Comparison of ENCODE assay signal across 13 cellular contexts in the genomic region with DNA sequence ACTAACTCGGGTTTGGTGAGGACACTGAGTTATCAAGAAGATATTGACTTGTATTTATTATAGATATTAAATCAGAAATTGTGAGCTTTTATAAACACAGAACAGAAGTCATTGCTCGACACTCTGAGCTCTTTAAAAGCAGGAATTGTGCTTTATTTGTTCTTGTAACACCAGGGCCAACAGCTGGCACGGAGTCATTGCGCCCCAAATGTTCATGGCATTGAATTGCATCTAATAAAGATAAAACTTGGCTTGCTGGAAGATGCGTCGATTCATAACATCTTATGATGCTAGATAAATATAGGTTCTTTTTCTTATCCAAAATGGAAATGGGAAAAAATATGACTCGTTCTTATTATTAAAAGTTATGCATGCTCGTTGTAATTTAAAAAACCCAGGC. TPM values are rescaled to one million over a fixed set of nuclear protein-coding genes. Genes with fewer than 3 reads are reported as not detected.
DNase-seq lines count a peak whose midpoint lies in the region; ATAC-seq, FAIRE-seq and TF ChIP-seq lines count a peak whose summit lies in the region.
"Had no signal": no experiment of that assay in that cellular context is flagged by ENCODE, and none has a peak within 500 bp of the region (broad histone marks: within the 10 kb centered on the region; RNA-seq: fewer than 3 reads in every experiment).

No MANE protein-coding gene starts in this region.

- H3K4me1 ChIP-seq in HepG2 (ENCODE audit: insufficient read depth, low read length) (no peaks in the 10 kb centered on the region), right lobe of liver (no peaks in the 10 kb centered on the region), PC-9 (replicated peaks; ENCODE audit: insufficient read depth) (no peaks in the 10 kb centered on the region)

- H3K4me3 ChIP-seq in HepG2 (replicated peaks in 1 of 3; ENCODE audit: insufficient read depth in 1 of 3, low read depth in 2 of 3, low read length in 3 of 3) (no peak overlapping the region), right lobe of liver (no peak overlapping the region), PC-9 (no peak overlapping the region)
- H3K4me3 ChIP-seq: skin epidermis had no signal

- peak overlapping the region; percentile 30 for H3K4me3 Mint-ChIP-seq in glutamatergic neuron (ENCODE audit: unreplicated experiment)
- H3K4me3 Mint-ChIP-seq: CD8-positive, alpha-beta T cell; T-helper 2 cell treated with Interferon-gamma antibody and Interleukin-4, amounts not matched to agents 5 μg/mL and 100 μg/mL, for 36 hours had no signal

- peaks cover 25% of the 10 kb centered on the region for H3K4me1 Mint-ChIP-seq in glutamatergic neuron (ENCODE audit: low read depth, unreplicated experiment)

- H3K9me3 ChIP-seq in HepG2 (ENCODE audit: low read length), result no peaks in the 10 kb centered on the region
- no peaks in the 10 kb centered on the region for H3K9me3 ChIP-seq in right lobe of liver
- H3K9me3 ChIP-seq in PC-9 (ENCODE audit: insufficient read depth, low read depth), result no peaks in the 10 kb centered on the region

- peak; percentile 52 for FAIRE-seq in HepG2 (lab: Jason Lieb, UNC)
- FAIRE-seq: kidney had no signal

- peaks cover 0 to 36% of the 10 kb centered on the region in 2 experiments; a peak in 2 of 5 replicates for H3K27me3 ChIP-seq in HepG2 (ENCODE audit: control insufficient read depth in 1 of 2, insufficient read depth in 2 of 2, low read length in 2 of 2)
- no peaks in the 10 kb centered on the region for H3K27me3 ChIP-seq in right lobe of liver
- peaks cover 76% of the 10 kb centered on the region for H3K27me3 ChIP-seq in PC-9 (ENCODE audit: insufficient read depth, low read depth)

- H3K36me3 ChIP-seq in HepG2 (replicated peaks in 1 of 2; ENCODE audit: control insufficient read depth in 1 of 2, insufficient read depth in 2 of 2, low read length in 2 of 2) (no peaks in the 10 kb centered on the region), right lobe of liver (no peaks in the 10 kb centered on the region), PC-9 (ENCODE audit: low read depth) (no peaks in the 10 kb centered on the region)

- TF ChIP-seq CTCF in HepG2 (CRISPR knock-in tag; IDR thresholded peaks at IDR 0.05), result peak; percentile 15; the same call in 1 of the 2 replicates
- no peak for TF ChIP-seq CTCF in right lobe of liver (IDR thresholded peaks at IDR 0.05)
- TF ChIP-seq CTCF in PC-9 (conservative IDR thresholded peaks at IDR 0.05), result peak; percentile 40; the same call in 1 of the 2 replicates
- no peak for TF ChIP-seq CTCF in glutamatergic neuron (IDR thresholded peaks at IDR 0.05; ENCODE audit: partially characterized antibody, unreplicated experiment)

- H3K27ac Mint-ChIP-seq in glutamatergic neuron (ENCODE audit: unreplicated experiment), result peak overlapping the region; percentile 96
- H3K27ac Mint-ChIP-seq: CD8-positive, alpha-beta T cell; T-helper 2 cell treated with Interferon-gamma antibody and Interleukin-4, amounts not matched to agents 5 μg/mL and 100 μg/mL, for 36 hours had no signal

- TF ChIP-seq EP300 in HepG2 (IDR thresholded peaks at IDR 0.05; ENCODE audit: low read depth in 2 of 2, low read length in 2 of 2), result no peak
- no peak for TF ChIP-seq EP300 in HepG2 (CRISPR knock-in tag; IDR thresholded peaks at IDR 0.05; ENCODE audit: borderline replicate concordance)

- ATAC-seq in HepG2 (no peak), right lobe of liver (no peak), HG02885 (IDR thresholded peaks at IDR 0.05; ENCODE audit: poor library complexity, unreplicated experiment) (no peak), GM19023 (IDR thresholded peaks at IDR 0.05; ENCODE audit: unreplicated experiment) (no peak)
- ATAC-seq: CD8-positive, alpha-beta T cell had no signal

- TF ChIP-seq RAD21 in HepG2 (CRISPR knock-in tag; IDR thresholded peaks at IDR 0.05), result no peak

- H3K9ac ChIP-seq in HepG2 (ENCODE audit: insufficient read depth, low read depth, low read length), result no peak overlapping the region

- 46% methylated on average over 8 of the region's 8 CpGs for WGBS in HepG2 (ENCODE audit: low lambda C conversion rate)
- WGBS in right lobe of liver (ENCODE audit: insufficient coverage, low coverage, low lambda C conversion rate, missing lambda C conversion rate), result 46% methylated on average over 8 of the region's 8 CpGs

- H3K9me2 ChIP-seq in PC-9 (ENCODE audit: insufficient read depth), result no peaks in the 10 kb centered on the region

- POLR2A ChIA-PET in HepG2 (lab: Yijun Ruan, JAX), result no interaction called here
- POLR2A ChIA-PET in PC-9 (lab: Charles Lee; ENCODE audit: unreplicated experiment), result no interaction called here

- BruUV-seq in HepG2 (replicated peaks; lab: Mats Ljungman, UMichigan) (no TSS peak), PC-9 (replicated peaks; lab: Mats Ljungman, UMichigan) (no TSS peak)

- intact Hi-C loops in HepG2 (cut with micrococcal nuclease; ENCODE audit: unreplicated experiment) (no loop called here), right lobe of liver (cut with DNase I) (loop anchor here in 1 of 2 donors (10.0 kb wide), 1 partner anchor 62 kb away; no protein-coding TSS in a partner anchor), PC-9 (cut with micrococcal nuclease; ENCODE audit: unreplicated experiment) (no loop called here)

- TF ChIP-seq POLR2A in HepG2 (IDR thresholded peaks at IDR 0.05; ENCODE audit: insufficient read depth in 1 of 2, low read depth in 2 of 2, low read length in 2 of 2) (no peak), right lobe of liver (IDR thresholded peaks at IDR 0.05) (no peak)

- H3K36me3 Mint-ChIP-seq in glutamatergic neuron (ENCODE audit: unreplicated experiment), result peaks cover 5% of the 10 kb centered on the region
- H3K36me3 Mint-ChIP-seq: CD8-positive, alpha-beta T cell had no signal

- DNase-seq in HepG2 (ENCODE audit: low spot score) (no peak), right lobe of liver (no peak), PC-9 (no peak), glutamatergic neuron (peak; percentile 21), ureter (ENCODE audit: low spot score) (peak; percentile 40), T-helper 1 cell (no peak)
- DNase-seq: CD8-positive, alpha-beta T cell; effector memory CD4-positive, alpha-beta T cell; kidney had no signal

- no peaks in the 10 kb centered on the region for H4K20me1 ChIP-seq in HepG2 (ENCODE audit: insufficient read depth, low read length)
- H4K20me1 ChIP-seq in PC-9 (ENCODE audit: insufficient read depth), result no peaks in the 10 kb centered on the region

- H3F3A ChIP-seq in PC-9 (ENCODE audit: insufficient read depth, low read depth), result no peaks in the 10 kb centered on the region

- no peak overlapping the region for H3K27ac ChIP-seq in HepG2 (ENCODE audit: extremely low read length, insufficient read depth, low read length)
- no peak overlapping the region for H3K27ac ChIP-seq in right lobe of liver
- H3K27ac ChIP-seq in PC-9, result no peak overlapping the region

- CTCF ChIA-PET in HepG2 (lab: Yijun Ruan, JAX; ENCODE audit: low intra/inter-chr PET ratio, low total read pairs) (no interaction called here), PC-9 (lab: Charles Lee) (no interaction called here)

- H3K27me3 Mint-ChIP-seq in glutamatergic neuron (ENCODE audit: unreplicated experiment), result peaks cover 5% of the 10 kb centered on the region

- H3K79me2 ChIP-seq in HepG2 (ENCODE audit: insufficient read depth, low read length) (no peaks in the 10 kb centered on the region), PC-9 (ENCODE audit: low read depth) (no peaks in the 10 kb centered on the region)

- H2AFZ ChIP-seq in HepG2 (ENCODE audit: low read length) (no peak overlapping the region), PC-9 (no peak overlapping the region)

- H3K4me2 ChIP-seq in HepG2 (ENCODE audit: low read depth, low read length) (no peak overlapping the region), PC-9 (no peak overlapping the region)

- in situ Hi-C loops in HepG2 (cut with HindIII; ENCODE audit: extremely low pct_ligation_motif_present, low pct_unique_long_range_greater_than_20kb), result no loop called here

- peaks cover 9% of the 10 kb centered on the region for H3K9me3 Mint-ChIP-seq in glutamatergic neuron (ENCODE audit: unreplicated experiment)

TF ChIP-seq in HepG2, 621 proteins besides CTCF, POLR2A, EP300 and RAD21 (continues in another document):
- no peak for TF ChIP-seq RAD51 (IDR thresholded peaks at IDR 0.05; ENCODE audit: borderline replicate concordance)
- TF ChIP-seq, protein P1, sequence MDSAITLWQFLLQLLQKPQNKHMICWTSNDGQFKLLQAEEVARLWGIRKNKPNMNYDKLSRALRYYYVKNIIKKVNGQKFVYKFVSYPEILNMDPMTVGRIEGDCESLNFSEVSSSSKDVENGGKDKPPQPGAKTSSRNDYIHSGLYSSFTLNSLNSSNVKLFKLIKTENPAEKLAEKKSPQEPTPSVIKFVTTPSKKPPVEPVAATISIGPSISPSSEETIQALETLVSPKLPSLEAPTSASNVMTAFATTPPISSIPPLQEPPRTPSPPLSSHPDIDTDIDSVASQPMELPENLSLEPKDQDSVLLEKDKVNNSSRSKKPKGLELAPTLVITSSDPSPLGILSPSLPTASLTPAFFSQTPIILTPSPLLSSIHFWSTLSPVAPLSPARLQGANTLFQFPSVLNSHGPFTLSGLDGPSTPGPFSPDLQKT (CRISPR knock-in tag; IDR thresholded peaks at IDR 0.05; ENCODE audit: borderline replicate concordance), result no peak

RNA-seq across cellular contexts. Expression of gene MLYCD, which starts 11.8 kb away (rescaled TPM):
- 2.8 and 4.0 TPM in 2 replicates for total RNA-seq in HepG2 (2016; rRNA removed; fragmentation: Illumina TruSeq; extraction: Trizol)
- total RNA-seq in HepG2 (2016; cell fraction: cytosol; rRNA removed; fragmentation: Illumina TruSeq; extraction: Trizol; ENCODE audit: low read depth), result 0.79 and 0.91 TPM in 2 replicates
- 2.6 and 3.4 TPM in 2 replicates for total RNA-seq in HepG2 (2016; cell fraction: insoluble cytoplasmic fraction; rRNA removed; fragmentation: Illumina TruSeq; extraction: Trizol)
- 1.7 and 1.9 TPM in 2 replicates for total RNA-seq in HepG2 (2016; cell fraction: membrane; rRNA removed; fragmentation: Illumina TruSeq; extraction: Trizol)
- 3.8 and 4.8 TPM in 2 replicates for total RNA-seq in HepG2 (2016; cell fraction: nucleus; rRNA removed; fragmentation: Illumina TruSeq; extraction: Trizol)
- polyA plus RNA-seq in HepG2 (2011; rRNA removed), result 1.8 and 2.0 TPM in 2 replicates
- 1.4 and 1.5 TPM in 2 replicates for polyA plus RNA-seq in HepG2 (2011; cell fraction: cytosol; rRNA removed)
- polyA plus RNA-seq in HepG2 (2011; cell fraction: nucleus; rRNA removed), result 5.0 and 5.9 TPM in 2 replicates
- polyA plus RNA-seq in HepG2 (2012), result 1.5 and 2.0 TPM in 2 replicates
- 0.28 and 0.36 TPM in 2 replicates for polyA plus RNA-seq in HepG2 (2016; cell fraction: cytosol; fragmentation: Illumina TruSeq; extraction: Trizol; ENCODE audit: low read depth)
- polyA plus RNA-seq in HepG2 (2016; cell fraction: insoluble cytoplasmic fraction; fragmentation: Illumina TruSeq; extraction: Trizol; ENCODE audit: low read depth), result 3.1 and 3.6 TPM in 2 replicates
- polyA plus RNA-seq in HepG2 (2016; cell fraction: membrane; fragmentation: Illumina TruSeq; extraction: Trizol; ENCODE audit: low read depth), result 0.69 and 0.76 TPM in 2 replicates
- 4.2 and 4.4 TPM in 2 replicates for polyA plus RNA-seq in HepG2 (2016; cell fraction: nucleus; fragmentation: Illumina TruSeq; extraction: Trizol; ENCODE audit: insufficient read depth, low read depth)
- polyA minus RNA-seq in HepG2 (2011; rRNA and poly(A)+ RNA removed; ENCODE audit: low replicate concordance), result 1.8 and 5.1 TPM in 2 replicates
- 0.79 and 1.4 TPM in 2 replicates for polyA minus RNA-seq in HepG2 (2011; cell fraction: cytosol; rRNA and poly(A)+ RNA removed)
- polyA minus RNA-seq in HepG2 (2011; cell fraction: nucleus; rRNA and poly(A)+ RNA removed), result 8.5 and 8.8 TPM in 2 replicates
- 10 to 100 TPM in 5 of 6 experiments, 1 to 10 TPM in 1; 6.6 to 15.6 (median 11.3) TPM for total RNA-seq in right lobe of liver
- 4.7 and 5.5 TPM in 2 replicates for total RNA-seq in PC-9 (2021)
- 9.5 TPM for total RNA-seq in glutamatergic neuron (ENCODE audit: unreplicated experiment)
- total RNA-seq in ureter, result 18.3 TPM

Comparison
In these comparisons a context has a peak if more than half of its experiments do, and no peak if none do; other contexts are left out.
1. CTCF ChIP-seq: peak in HepG2 (single experiment) and PC-9 (single experiment); none in right lobe of liver (0 of 4) and glutamatergic neuron (single experiment).
2. DNase-seq: peak in glutamatergic neuron (single experiment) and ureter (single experiment); none in HepG2 (single experiment), right lobe of liver (0 of 3), PC-9 (0 of 2) and T-helper 1 cell (0 of 5).